Comparison of ENCODE assay signal across 8 cellular contexts in the genomic region with DNA sequence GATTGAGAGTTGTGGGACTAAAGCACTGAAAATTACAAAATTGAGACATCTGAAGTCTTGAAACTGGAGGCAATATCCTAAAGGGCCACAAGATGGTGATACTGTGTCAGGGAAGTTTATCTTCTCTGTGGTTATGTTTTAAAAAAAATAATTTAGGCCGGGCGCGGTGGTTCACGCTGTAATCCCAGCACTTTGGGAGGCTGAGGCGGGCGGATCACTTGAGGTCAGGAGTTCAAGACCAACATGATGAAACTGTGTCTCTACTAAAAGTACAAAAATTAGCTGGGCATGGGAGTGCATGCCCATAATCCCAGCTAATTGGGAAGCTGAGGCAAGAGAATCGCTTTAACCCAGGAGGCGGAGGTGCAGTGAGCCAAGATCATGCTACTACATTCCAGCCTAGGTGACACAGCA. TPM values are rescaled to one million over a fixed set of nuclear protein-coding genes. Genes with fewer than 3 reads are reported as not detected.
DNase-seq lines count a peak whose midpoint lies in the region; ATAC-seq and TF ChIP-seq lines count a peak whose summit lies in the region.

No MANE protein-coding gene starts in this region.

- TF ChIP-seq CTCF in GM06990 (IDR thresholded peaks at IDR 0.05; ENCODE audit: insufficient read depth, low read length, poor library complexity, severe bottlenecking) (peak; percentile 48), WTC11 (IDR thresholded peaks at IDR 0.05) (peak; percentile 34; the same call in 1 of the 2 replicates), fibroblast of pulmonary artery (IDR thresholded peaks at IDR 0.05; ENCODE audit: low read length, missing control alignments) (peak; percentile 71), neural crest cell (conservative IDR thresholded peaks at IDR 0.05) (peak; percentile 82)

- no peaks in the 10 kb centered on the region for H3K36me3 ChIP-seq in GM06990 (ENCODE audit: control insufficient read depth, insufficient read depth, low read length)

- H3K36me3 Mint-ChIP-seq in WTC11 = peaks cover 7% of the 10 kb centered on the region
- peaks cover 5% of the 10 kb centered on the region for H3K36me3 Mint-ChIP-seq in neural crest cell (ENCODE audit: low read depth)

- peak; percentile 57 for DNase-seq in A172 (ENCODE audit: low spot score)
- peak; percentile 19 for DNase-seq in GM06990 (ENCODE audit: extremely low read depth, insufficient read length)
- peak; percentile 67 for DNase-seq in NCI-H1694 (lab: John Stamatoyannopoulos, UW)
- no peak for DNase-seq in WTC11 (ENCODE audit: low spot score)
- DNase-seq in fibroblast of pulmonary artery (ENCODE audit: low read depth) = peak; percentile 81
- DNase-seq in neural crest cell (ENCODE audit: low read depth, low spot score) = peak; percentile 31
- DNase-seq in GM19238 (ENCODE audit: insufficient read length, low spot score) = no peak

- H3K27ac Mint-ChIP-seq in WTC11 (peak overlapping the region; percentile 36; the same call in 1 of the 2 replicates), neural crest cell (ENCODE audit: unreplicated experiment) (peak overlapping the region; percentile 12)

- no peaks in the 10 kb centered on the region for H3K9me3 Mint-ChIP-seq in WTC11
- no peaks in the 10 kb centered on the region for H3K9me3 Mint-ChIP-seq in neural crest cell

- no peaks in the 10 kb centered on the region for H3K27me3 ChIP-seq in GM06990 (replicated peaks; ENCODE audit: control insufficient read depth, insufficient read depth, low read length)

- H3K27me3 Mint-ChIP-seq in WTC11 (ENCODE audit: low read depth) = no peaks in the 10 kb centered on the region
- no peaks in the 10 kb centered on the region for H3K27me3 Mint-ChIP-seq in neural crest cell (ENCODE audit: low read depth)

- H3K4me3 Mint-ChIP-seq in WTC11 (no peak overlapping the region), neural crest cell (no peak overlapping the region)

- H3K4me1 Mint-ChIP-seq in WTC11 = peaks cover 4% of the 10 kb centered on the region
- H3K4me1 Mint-ChIP-seq in neural crest cell = peaks cover 11% of the 10 kb centered on the region

- POLR2A ChIA-PET in WTC11 (lab: Charles Lee) = interaction anchor here (0.6 kb wide), 1 partner anchor 578 kb away, joined by 6 read pairs; no protein-coding TSS in a partner anchor

- CTCF ChIA-PET in WTC11 (lab: Charles Lee) = interaction anchor here (0.6 to 1.1 kb wide), 4 partner anchors 18 to 146 kb away, joined by 3 to 4 read pairs (median 4); a partner anchor contains a TSS

- H3K4me3 ChIP-seq in GM06990 (replicated peaks; ENCODE audit: low read depth, low read length) (no peak overlapping the region), fibroblast of pulmonary artery (replicated peaks; ENCODE audit: low read depth, low read length) (no peak overlapping the region)

- peak; percentile 70 for ATAC-seq in HG02623 (IDR thresholded peaks at IDR 0.05; ENCODE audit: unreplicated experiment)
- ATAC-seq in WTC11 = peak; percentile 60

TF ChIP-seq in WTC11, 78 proteins besides CTCF, POLR2A, EP300 and RAD21:
- TF ChIP-seq, protein P1, sequence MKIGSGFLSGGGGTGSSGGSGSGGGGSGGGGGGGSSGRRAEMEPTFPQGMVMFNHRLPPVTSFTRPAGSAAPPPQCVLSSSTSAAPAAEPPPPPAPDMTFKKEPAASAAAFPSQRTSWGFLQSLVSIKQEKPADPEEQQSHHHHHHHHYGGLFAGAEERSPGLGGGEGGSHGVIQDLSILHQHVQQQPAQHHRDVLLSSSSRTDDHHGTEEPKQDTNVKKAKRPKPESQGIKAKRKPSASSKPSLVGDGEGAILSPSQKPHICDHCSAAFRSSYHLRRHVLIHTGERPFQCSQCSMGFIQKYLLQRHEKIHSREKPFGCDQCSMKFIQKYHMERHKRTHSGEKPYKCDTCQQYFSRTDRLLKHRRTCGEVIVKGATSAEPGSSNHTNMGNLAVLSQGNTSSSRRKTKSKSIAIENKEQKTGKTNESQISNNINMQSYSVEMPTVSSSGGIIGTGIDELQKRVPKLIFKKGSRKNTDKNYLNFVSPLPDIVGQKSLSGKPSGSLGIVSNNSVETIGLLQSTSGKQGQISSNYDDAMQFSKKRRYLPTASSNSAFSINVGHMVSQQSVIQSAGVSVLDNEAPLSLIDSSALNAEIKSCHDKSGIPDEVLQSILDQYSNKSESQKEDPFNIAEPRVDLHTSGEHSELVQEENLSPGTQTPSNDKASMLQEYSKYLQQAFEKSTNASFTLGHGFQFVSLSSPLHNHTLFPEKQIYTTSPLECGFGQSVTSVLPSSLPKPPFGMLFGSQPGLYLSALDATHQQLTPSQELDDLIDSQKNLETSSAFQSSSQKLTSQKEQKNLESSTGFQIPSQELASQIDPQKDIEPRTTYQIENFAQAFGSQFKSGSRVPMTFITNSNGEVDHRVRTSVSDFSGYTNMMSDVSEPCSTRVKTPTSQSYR (CRISPR knock-in tag; IDR thresholded peaks at IDR 0.05) = no peak
- no peak for TF ChIP-seq CREB1 (CRISPR knock-in tag; IDR thresholded peaks at IDR 0.05)
- TF ChIP-seq, protein P2, sequence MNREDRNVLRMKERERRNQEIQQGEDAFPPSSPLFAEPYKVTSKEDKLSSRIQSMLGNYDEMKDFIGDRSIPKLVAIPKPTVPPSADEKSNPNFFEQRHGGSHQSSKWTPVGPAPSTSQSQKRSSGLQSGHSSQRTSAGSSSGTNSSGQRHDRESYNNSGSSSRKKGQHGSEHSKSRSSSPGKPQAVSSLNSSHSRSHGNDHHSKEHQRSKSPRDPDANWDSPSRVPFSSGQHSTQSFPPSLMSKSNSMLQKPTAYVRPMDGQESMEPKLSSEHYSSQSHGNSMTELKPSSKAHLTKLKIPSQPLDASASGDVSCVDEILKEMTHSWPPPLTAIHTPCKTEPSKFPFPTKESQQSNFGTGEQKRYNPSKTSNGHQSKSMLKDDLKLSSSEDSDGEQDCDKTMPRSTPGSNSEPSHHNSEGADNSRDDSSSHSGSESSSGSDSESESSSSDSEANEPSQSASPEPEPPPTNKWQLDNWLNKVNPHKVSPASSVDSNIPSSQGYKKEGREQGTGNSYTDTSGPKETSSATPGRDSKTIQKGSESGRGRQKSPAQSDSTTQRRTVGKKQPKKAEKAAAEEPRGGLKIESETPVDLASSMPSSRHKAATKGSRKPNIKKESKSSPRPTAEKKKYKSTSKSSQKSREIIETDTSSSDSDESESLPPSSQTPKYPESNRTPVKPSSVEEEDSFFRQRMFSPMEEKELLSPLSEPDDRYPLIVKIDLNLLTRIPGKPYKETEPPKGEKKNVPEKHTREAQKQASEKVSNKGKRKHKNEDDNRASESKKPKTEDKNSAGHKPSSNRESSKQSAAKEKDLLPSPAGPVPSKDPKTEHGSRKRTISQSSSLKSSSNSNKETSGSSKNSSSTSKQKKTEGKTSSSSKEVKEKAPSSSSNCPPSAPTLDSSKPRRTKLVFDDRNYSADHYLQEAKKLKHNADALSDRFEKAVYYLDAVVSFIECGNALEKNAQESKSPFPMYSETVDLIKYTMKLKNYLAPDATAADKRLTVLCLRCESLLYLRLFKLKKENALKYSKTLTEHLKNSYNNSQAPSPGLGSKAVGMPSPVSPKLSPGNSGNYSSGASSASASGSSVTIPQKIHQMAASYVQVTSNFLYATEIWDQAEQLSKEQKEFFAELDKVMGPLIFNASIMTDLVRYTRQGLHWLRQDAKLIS (CRISPR knock-in tag; IDR thresholded peaks at IDR 0.05; ENCODE audit: borderline replicate concordance) = no peak
- TF ChIP-seq, protein P3, sequence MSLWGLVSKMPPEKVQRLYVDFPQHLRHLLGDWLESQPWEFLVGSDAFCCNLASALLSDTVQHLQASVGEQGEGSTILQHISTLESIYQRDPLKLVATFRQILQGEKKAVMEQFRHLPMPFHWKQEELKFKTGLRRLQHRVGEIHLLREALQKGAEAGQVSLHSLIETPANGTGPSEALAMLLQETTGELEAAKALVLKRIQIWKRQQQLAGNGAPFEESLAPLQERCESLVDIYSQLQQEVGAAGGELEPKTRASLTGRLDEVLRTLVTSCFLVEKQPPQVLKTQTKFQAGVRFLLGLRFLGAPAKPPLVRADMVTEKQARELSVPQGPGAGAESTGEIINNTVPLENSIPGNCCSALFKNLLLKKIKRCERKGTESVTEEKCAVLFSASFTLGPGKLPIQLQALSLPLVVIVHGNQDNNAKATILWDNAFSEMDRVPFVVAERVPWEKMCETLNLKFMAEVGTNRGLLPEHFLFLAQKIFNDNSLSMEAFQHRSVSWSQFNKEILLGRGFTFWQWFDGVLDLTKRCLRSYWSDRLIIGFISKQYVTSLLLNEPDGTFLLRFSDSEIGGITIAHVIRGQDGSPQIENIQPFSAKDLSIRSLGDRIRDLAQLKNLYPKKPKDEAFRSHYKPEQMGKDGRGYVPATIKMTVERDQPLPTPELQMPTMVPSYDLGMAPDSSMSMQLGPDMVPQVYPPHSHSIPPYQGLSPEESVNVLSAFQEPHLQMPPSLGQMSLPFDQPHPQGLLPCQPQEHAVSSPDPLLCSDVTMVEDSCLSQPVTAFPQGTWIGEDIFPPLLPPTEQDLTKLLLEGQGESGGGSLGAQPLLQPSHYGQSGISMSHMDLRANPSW (CRISPR knock-in tag; conservative IDR thresholded peaks at IDR 0.05; ENCODE audit: low read depth) = no peak
- no peak for TF ChIP-seq NR2C2 (CRISPR knock-in tag; IDR thresholded peaks at IDR 0.05)
- TF ChIP-seq, protein P4, sequence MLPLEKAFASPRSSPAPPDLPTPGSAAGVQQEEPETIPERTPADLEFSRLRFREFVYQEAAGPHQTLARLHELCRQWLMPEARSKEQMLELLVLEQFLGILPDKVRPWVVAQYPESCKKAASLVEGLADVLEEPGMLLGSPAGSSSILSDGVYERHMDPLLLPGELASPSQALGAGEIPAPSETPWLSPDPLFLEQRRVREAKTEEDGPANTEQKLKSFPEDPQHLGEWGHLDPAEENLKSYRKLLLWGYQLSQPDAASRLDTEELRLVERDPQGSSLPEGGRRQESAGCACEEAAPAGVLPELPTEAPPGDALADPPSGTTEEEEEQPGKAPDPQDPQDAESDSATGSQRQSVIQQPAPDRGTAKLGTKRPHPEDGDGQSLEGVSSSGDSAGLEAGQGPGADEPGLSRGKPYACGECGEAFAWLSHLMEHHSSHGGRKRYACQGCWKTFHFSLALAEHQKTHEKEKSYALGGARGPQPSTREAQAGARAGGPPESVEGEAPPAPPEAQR (CRISPR knock-in tag; IDR thresholded peaks at IDR 0.05) = no peak

RNA-seq across cellular contexts. Expression of a gene that starts 17.9 kb away (rescaled TPM):
- 107 and 110 TPM in 2 replicates for total RNA-seq in A172 (2014; rRNA removed; shearing (Covaris generic))
- total RNA-seq in WTC11 (2021) = 23.8 to 27.3 TPM (median 24.0 TPM) in 3 replicates
- 41.5 and 44.8 TPM in 2 replicates for total RNA-seq in neural crest cell

RNA-seq across cellular contexts. Expression of a gene that starts 55.9 kb away (rescaled TPM):
- total RNA-seq in A172 (2014; rRNA removed; shearing (Covaris generic)) = 49.8 and 57.0 TPM in 2 replicates
- total RNA-seq in WTC11 (2021) = 45.0 to 73.6 TPM (median 46.3 TPM) in 3 replicates
- 23.3 and 25.2 TPM in 2 replicates for total RNA-seq in neural crest cell

Comparison
In these comparisons a context has a peak if more than half of its experiments do, and no peak if none do; other contexts are left out.
1. DNase-seq: peak in A172 (single experiment), GM06990 (single experiment), NCI-H1694 (single experiment), fibroblast of pulmonary artery (single experiment) and neural crest cell (single experiment); none in WTC11 (single experiment) and GM19238 (single experiment).
2. Peak in every context shown above with its lines, with median percentiles within 50 percentile points of each other: CTCF ChIP-seq.